1 cellular context compared by ENCODE assay signal in genomic region chr11:1023811-1024596, GRCh38.
TF ChIP-seq lines count a peak whose summit lies in the region.

No MANE protein-coding gene starts in this region.

TF ChIP-seq in HepG2, 621 proteins besides CTCF, POLR2A, EP300 and RAD21:
- TF ChIP-seq FOXP1 (IDR thresholded peaks at IDR 0.05) (no peak), FOXP1 (CRISPR knock-in tag; IDR thresholded peaks at IDR 0.05) (no peak), ZBTB33 (CRISPR knock-in tag; IDR thresholded peaks at IDR 0.05) (0 out of 2 replicates have a peak, but pooled peaks have one; percentile 8)
